In genomic region chr3:126782554-126782953, GRCh38 we compare ENCODE assay signal across 10 cellular contexts.
DNase-seq lines count a peak whose midpoint lies in the region; ATAC-seq and TF ChIP-seq lines count a peak whose summit lies in the region.
"Had no signal": no experiment of that assay in that cellular context is flagged by ENCODE, and none has a peak within 500 bp of the region (broad histone marks: within the 10 kb centered on the region; RNA-seq: fewer than 3 reads in every experiment).

No MANE protein-coding gene starts in this region.

- H3K36me3 ChIP-seq in brain microvascular endothelial cell (replicated peaks) (no peaks in the 10 kb centered on the region), upper lobe of right lung (no peaks in the 10 kb centered on the region)

- H3K27ac ChIP-seq in brain microvascular endothelial cell (peak overlapping the region; percentile 21), upper lobe of right lung (peak overlapping the region; percentile 48)

- H3K4me1 ChIP-seq in upper lobe of right lung, result peaks cover 7% of the 10 kb centered on the region

- TF ChIP-seq CTCF in brain microvascular endothelial cell (IDR thresholded peaks at IDR 0.05; ENCODE audit: low read depth, low read length, missing control alignments), result no peak
- TF ChIP-seq CTCF in upper lobe of right lung (IDR thresholded peaks at IDR 0.05), result no peak

- in situ Hi-C loops in brain microvascular endothelial cell (cut with HindIII; ENCODE audit: low pct_ligation_motif_present, low sequenced_read_pairs), result no loop called here

- intact Hi-C loops in upper lobe of right lung (cut with DNase I), result no loop called here

- H3K4me3 ChIP-seq in brain microvascular endothelial cell (ENCODE audit: low read depth, low read length), result no peak overlapping the region
- no peak overlapping the region for H3K4me3 ChIP-seq in upper lobe of right lung
- H3K4me3 ChIP-seq: dorsolateral prefrontal cortex had no signal

- peak; percentile 90 for ATAC-seq in upper lobe of right lung
- ATAC-seq in GM19324 (IDR thresholded peaks at IDR 0.05; ENCODE audit: low FRiP score, unreplicated experiment), result no peak
- ATAC-seq in HG02973 (IDR thresholded peaks at IDR 0.05; ENCODE audit: unreplicated experiment), result no peak

- H3K27me3 ChIP-seq in brain microvascular endothelial cell (replicated peaks), result no peaks in the 10 kb centered on the region
- no peaks in the 10 kb centered on the region for H3K27me3 ChIP-seq in upper lobe of right lung
- H3K27me3 ChIP-seq: dorsolateral prefrontal cortex had no signal

- no peaks in the 10 kb centered on the region for H3K9me3 ChIP-seq in upper lobe of right lung

- DNase-seq in HT-29 (ENCODE audit: low spot score) (peak; percentile 94), brain microvascular endothelial cell (peak; percentile 63), islet precursor cell (peak; percentile 75), upper lobe of right lung (no peak), COLO668 (lab: John Stamatoyannopoulos, UW; ENCODE audit: unreplicated experiment) (no peak)
- DNase-seq: dorsolateral prefrontal cortex, naive B cell, NCI-H2171 treated with DMSO at 0.1 percent for 48 hours had no signal

Comparison
In these comparisons a context has a peak if more than half of its experiments do, and no peak if none do; other contexts are left out.
1. DNase-seq: peak in HT-29 (single experiment), brain microvascular endothelial cell (single experiment) and islet precursor cell (single experiment); none in upper lobe of right lung (single experiment) and COLO668 (single experiment).